In genomic region chr21:17644186-17644585, GRCh38 we compare ENCODE assay signal across 25 cellular contexts.
"Had no signal": no experiment of that assay in that cellular context is flagged by ENCODE, and none has a peak within 500 bp of the region (broad histone marks: within the 10 kb centered on the region; RNA-seq: fewer than 3 reads in every experiment).

No MANE protein-coding gene starts in this region.

- H3K4me3 ChIP-seq: left ventricle myocardium inferior, lung, neural progenitor cell, right atrium auricular region, right lobe of liver, smooth muscle cell, tibial nerve, uterus had no signal

- H3K27me3 Mint-ChIP-seq: progenitor cell of endocrine pancreas; stimulated activated naive CD8-positive, alpha-beta T cell treated with anti-CD3 and anti-CD28 coated beads, Interleukin-15, amount 100 ng/mL, for 72 hours; type B pancreatic cell had no signal

- DNase-seq: islet precursor cell; left ventricle myocardium inferior; naive B cell; nephron progenitor cell; occipital lobe; right lobe of liver; stimulated activated CD4-positive, alpha-beta T cell treated with anti-CD3 and anti-CD28 coated beads, Interleukin-1b, Interleukin-23, amount 100 ng/mL, for 48 hours; stimulated activated CD4-positive, alpha-beta T cell treated with anti-CD3 and anti-CD28 coated beads, Interleukin-2, amount 100 ng/mL, for 48 hours; stimulated activated CD4-positive, alpha-beta T cell treated with anti-CD3 and anti-CD28 coated beads, Interleukin-4, amount 100 ng/mL, for 4 hours; stimulated activated CD8-positive, alpha-beta memory T cell treated with anti-CD3 and anti-CD28 coated beads, Interleukin-4, amount 100 ng/mL, for 48 hours; stimulated activated naive CD4-positive, alpha-beta T cell treated with Interleukin-2 at 50 U/mL for 16 hours; stimulated activated naive CD8-positive, alpha-beta T cell treated with anti-CD3 and anti-CD28 coated beads, Interleukin-15, amount 100 ng/mL, for 72 hours; substantia nigra; uterus had no signal

- H3K9me3 ChIP-seq: neutrophil, right atrium auricular region, right lobe of liver, uterus had no signal

- H3K27ac Mint-ChIP-seq: mesothelial cell of epicardium; nephron progenitor cell; neural progenitor cell; progenitor cell of endocrine pancreas; stimulated activated memory B cell treated with anti-CD40 and anti-IgM and Interleukin-4, amounts not matched to agents 10 μg/mL and 1 μg/mL and 100 μg/mL, for 72 hours; stimulated activated naive CD8-positive, alpha-beta T cell treated with anti-CD3 and anti-CD28 coated beads, Interleukin-15, amount 100 ng/mL, for 72 hours; type B pancreatic cell had no signal

- H3K4me3 Mint-ChIP-seq: mesothelial cell of epicardium; naive B cell; nephron progenitor cell; neural progenitor cell; stimulated activated memory B cell treated with anti-CD40 and anti-IgM and Interleukin-4, amounts not matched to agents 10 μg/mL and 1 μg/mL and 100 μg/mL, for 72 hours; stimulated activated naive CD8-positive, alpha-beta T cell treated with anti-CD3 and anti-CD28 coated beads, Interleukin-15, amount 100 ng/mL, for 72 hours; type B pancreatic cell had no signal

- H3K79me2 ChIP-seq: parathyroid adenoma had no signal

- H3K9ac ChIP-seq: neural progenitor cell, parathyroid adenoma had no signal

- H3K36me3 Mint-ChIP-seq: type B pancreatic cell had no signal

- H2AFZ ChIP-seq: neural progenitor cell, parathyroid adenoma had no signal

- H3K27ac ChIP-seq: left ventricle myocardium inferior, neural progenitor cell, neutrophil, parathyroid adenoma, right atrium auricular region, right lobe of liver, tibial nerve, uterus had no signal

- H3K4me2 ChIP-seq: neural progenitor cell, smooth muscle cell had no signal

- H3K36me3 ChIP-seq: left ventricle myocardium inferior, neural progenitor cell, neutrophil, right atrium auricular region, right lobe of liver, tibial nerve, uterus had no signal

- H3K4me1 ChIP-seq: left ventricle myocardium inferior, neural progenitor cell, parathyroid adenoma, right atrium auricular region, right lobe of liver, tibial nerve, uterus had no signal

- H3K27me3 ChIP-seq: neural progenitor cell, neutrophil, right atrium auricular region, right lobe of liver, tibial nerve, uterus had no signal

- H3K4me1 Mint-ChIP-seq: mesothelial cell of epicardium; naive B cell; nephron progenitor cell; stimulated activated memory B cell treated with anti-CD40 and anti-IgM and Interleukin-4, amounts not matched to agents 10 μg/mL and 1 μg/mL and 100 μg/mL, for 72 hours had no signal

- ATAC-seq: right lobe of liver; stimulated activated memory B cell treated with anti-CD40 and anti-IgM and Interleukin-4, amounts not matched to agents 10 μg/mL and 1 μg/mL and 100 μg/mL, for 72 hours; stimulated activated naive CD8-positive, alpha-beta T cell treated with anti-CD3 and anti-CD28 coated beads, Interleukin-15, amount 100 ng/mL, for 72 hours had no signal
